Comparison of ENCODE assay signal across 17 cellular contexts in the genomic region with DNA sequence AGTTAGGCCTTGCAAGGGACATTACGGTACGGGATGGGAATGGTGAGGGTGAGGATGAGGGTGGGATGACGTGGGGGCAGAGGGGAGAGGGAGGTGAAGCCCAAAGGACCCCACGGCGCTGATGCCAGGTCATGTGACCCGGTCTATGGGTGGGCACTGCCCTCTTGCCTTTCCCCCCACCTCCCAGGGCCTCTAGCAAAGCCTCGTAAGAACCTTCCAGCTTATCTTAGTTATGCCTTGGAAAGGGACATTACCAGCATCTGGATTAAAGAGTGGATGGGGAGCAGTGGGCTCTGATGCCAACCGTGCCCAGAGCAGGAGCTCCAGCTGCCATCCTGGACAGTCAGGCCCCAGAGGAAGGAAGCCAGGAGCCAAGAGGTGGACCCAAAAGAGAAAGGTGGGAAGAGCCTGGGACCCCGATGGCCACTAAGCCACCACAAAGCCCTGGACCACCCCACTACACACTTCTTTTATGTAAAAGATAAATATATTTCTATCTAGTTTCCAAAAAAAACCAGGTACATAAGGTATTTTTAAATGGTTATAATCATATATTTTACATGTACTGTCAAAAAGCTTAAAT. TPM values are rescaled to one million over a fixed set of nuclear protein-coding genes. Genes with fewer than 3 reads are reported as not detected.
DNase-seq lines count a peak whose midpoint lies in the region; ATAC-seq and TF ChIP-seq lines count a peak whose summit lies in the region.
"Had no signal": no experiment of that assay in that cellular context is flagged by ENCODE, and none has a peak within 500 bp of the region (broad histone marks: within the 10 kb centered on the region; RNA-seq: fewer than 3 reads in every experiment).

No MANE protein-coding gene starts in this region.

- no TSS peak for BruUV-seq in OCI-LY7 (replicated peaks; lab: Mats Ljungman, UMichigan)

- TF ChIP-seq POLR2A in ovary (IDR thresholded peaks at IDR 0.05), result no peak

- H3K4me1 ChIP-seq in left ventricle myocardium inferior (peaks cover 51% of the 10 kb centered on the region), right atrium auricular region (peaks cover 0 to 35% of the 10 kb centered on the region in 2 donors), ovary (ENCODE audit: insufficient read depth) (peaks cover 22% of the 10 kb centered on the region), upper lobe of right lung (peaks cover 46% of the 10 kb centered on the region), OCI-LY7 (ENCODE audit: insufficient read depth, low read length, poor library complexity, severe bottlenecking) (no peaks in the 10 kb centered on the region)
- H3K4me1 ChIP-seq: uterus had no signal

- no peaks in the 10 kb centered on the region for H4K20me1 ChIP-seq in OCI-LY7 (ENCODE audit: insufficient read depth, low read length)

- H3K36me3 ChIP-seq in left ventricle myocardium inferior (peaks cover 18% of the 10 kb centered on the region), right atrium auricular region (no peaks in the 10 kb centered on the region), ovary (no peaks in the 10 kb centered on the region), upper lobe of right lung (no peaks in the 10 kb centered on the region), OCI-LY7 (ENCODE audit: insufficient read depth, low read length) (no peaks in the 10 kb centered on the region)
- H3K36me3 ChIP-seq: uterus had no signal

- no peak overlapping the region for H3K4me2 ChIP-seq in OCI-LY7 (ENCODE audit: low read length)

- H2AFZ ChIP-seq in OCI-LY7 (ENCODE audit: low read length), result no peak overlapping the region

- CTCF ChIA-PET in OCI-LY7 (lab: Charles Lee; ENCODE audit: unreplicated experiment), result no interaction called here

- ATAC-seq in upper lobe of right lung, result no peak
- no peak for ATAC-seq in HG02884 (IDR thresholded peaks at IDR 0.05; ENCODE audit: unreplicated experiment)

- H3K4me3 ChIP-seq in left ventricle myocardium inferior, result no peak overlapping the region
- no peak overlapping the region for H3K4me3 ChIP-seq in right atrium auricular region
- H3K4me3 ChIP-seq in ovary, result no peak overlapping the region
- H3K4me3 ChIP-seq in upper lobe of right lung, result no peak overlapping the region
- H3K4me3 ChIP-seq in OCI-LY7 (ENCODE audit: low read depth, low read length, poor library complexity, severe bottlenecking), result no peak overlapping the region
- H3K4me3 ChIP-seq: uterus had no signal

- no peaks in the 10 kb centered on the region for H3K9me2 ChIP-seq in OCI-LY7 (ENCODE audit: insufficient read depth, low read length)

- no peaks in the 10 kb centered on the region for H3K79me2 ChIP-seq in OCI-LY7 (ENCODE audit: insufficient read depth, low read depth, low read length)

- DNase-seq in left ventricle myocardium inferior, result no peak
- DNase-seq in right atrium auricular region (ENCODE audit: low spot score), result no peak
- DNase-seq in epithelial cell of prostate (ENCODE audit: low read depth, low spot score), result no peak
- peak in 3 of 5 donors; percentile 8 to 35 (median 13) for DNase-seq in ovary
- no peak for DNase-seq in upper lobe of right lung
- no peak for DNase-seq in SIG-M5 (lab: John Stamatoyannopoulos, UW)
- DNase-seq in OCI-LY7 (ENCODE audit: low spot score), result no peak
- DNase-seq: activated CD4-positive, alpha-beta memory T cell treated with anti-CD3 and anti-CD28 coated beads, Interleukin-2, amount 10 ng/mL, durations not matched to agents 7 days and 5 days; activated naive CD8-positive, alpha-beta T cell treated with anti-CD3 and anti-CD28 coated beads, Interleukin-2, amount 10 ng/mL, durations not matched to agents 7 days and 5 days; caudate nucleus; CD8-positive, alpha-beta memory T cell; effector memory CD4-positive, alpha-beta T cell; NCI-H1417 treated with DMSO at 0.1 percent for 48 hours; RPMI8226; SW 1271 had no signal

- no peaks in the 10 kb centered on the region for H3K9me3 ChIP-seq in left ventricle myocardium inferior (replicated peaks)
- H3K9me3 ChIP-seq in right atrium auricular region, result no peaks in the 10 kb centered on the region
- no peaks in the 10 kb centered on the region for H3K9me3 ChIP-seq in ovary
- H3K9me3 ChIP-seq in upper lobe of right lung, result no peaks in the 10 kb centered on the region
- no peaks in the 10 kb centered on the region for H3K9me3 ChIP-seq in OCI-LY7 (ENCODE audit: low read length)
- H3K9me3 ChIP-seq: uterus had no signal

- 87 to 91% (median 90%) methylated on average over 9 of the region's 9 CpGs for WGBS in ovary, 3 donors

- intact Hi-C loops in left ventricle myocardium inferior (cut with micrococcal nuclease), result no loop called here
- intact Hi-C loops in ovary (cut with DNase I), result no loop called here
- intact Hi-C loops in upper lobe of right lung (cut with DNase I), result no loop called here
- intact Hi-C loops in OCI-LY7 (cut with micrococcal nuclease; ENCODE audit: unreplicated experiment), result no loop called here

- H3K27me3 ChIP-seq in left ventricle myocardium inferior (ENCODE audit: low read depth) (no peaks in the 10 kb centered on the region), right atrium auricular region (no peaks in the 10 kb centered on the region), ovary (no peaks in the 10 kb centered on the region), upper lobe of right lung (no peaks in the 10 kb centered on the region)
- H3K27me3 ChIP-seq: uterus had no signal

- TF ChIP-seq CTCF in left ventricle myocardium inferior (IDR thresholded peaks at IDR 0.05; ENCODE audit: borderline replicate concordance) (no peak), right atrium auricular region (IDR thresholded peaks at IDR 0.05) (no peak), ovary (IDR thresholded peaks at IDR 0.05) (no peak), upper lobe of right lung (IDR thresholded peaks at IDR 0.05) (no peak), OCI-LY7 (conservative IDR thresholded peaks at IDR 0.05; ENCODE audit: low read length) (no peak)

- TF ChIP-seq EP300 in ovary (IDR thresholded peaks at IDR 0.05), result no peak

- POLR2A ChIA-PET in OCI-LY7 (lab: Charles Lee), result interaction anchor here (1.3 kb wide), 1 partner anchor 13 kb away, joined by 6 read pairs; no protein-coding TSS in a partner anchor

- H3K27ac ChIP-seq in left ventricle myocardium inferior (replicated peaks) (peak overlapping the region; percentile 55), right atrium auricular region (no peak overlapping the region), epithelial cell of prostate (peak overlapping the region; percentile 59), ovary (no peak overlapping the region), upper lobe of right lung (peak overlapping the region; percentile 67), OCI-LY7 (ENCODE audit: low read depth, low read length, poor library complexity, severe bottlenecking) (no peak overlapping the region)
- H3K27ac ChIP-seq: uterus had no signal

RNA-seq across cellular contexts. Expression of a gene that starts 40.9 kb away (rescaled TPM):
- total RNA-seq in left ventricle myocardium inferior (18.6 TPM), right atrium auricular region (10 to 100 TPM; 20.7 to 24.5 TPM), ovary (10 to 100 TPM; 17.0 to 42.0 (median 34.0) TPM), upper lobe of right lung (36.1 TPM), OCI-LY7 (2022) (1.9 and 2.4 TPM in 2 replicates)
- polyA plus RNA-seq in ovary, result 10 to 100 TPM; 21.1 to 80.6 TPM
- 0.06 and 0.08 TPM in 2 replicates for total RNA-seq in OCI-LY7 (2014; rRNA removed; shearing (Covaris generic))

RNA-seq across cellular contexts. Expression of a gene that starts 43.4 kb away (rescaled TPM):
- 7.8 TPM for total RNA-seq in left ventricle myocardium inferior
- 10 to 100 TPM; 11.5 to 22.5 TPM for total RNA-seq in right atrium auricular region
- total RNA-seq in ovary, result 10 to 100 TPM; 22.3 to 46.8 (median 30.6) TPM
- polyA plus RNA-seq in ovary, result 10 to 100 TPM; 34.2 to 36.7 TPM
- total RNA-seq in upper lobe of right lung, result 57.6 TPM
- 56.6 and 58.3 TPM in 2 replicates for total RNA-seq in OCI-LY7 (2014; rRNA removed; shearing (Covaris generic))
- total RNA-seq in OCI-LY7 (2022), result 98.7 and 109 TPM in 2 replicates

RNA-seq across cellular contexts. Expression of a gene that starts 57.2 kb away (rescaled TPM):
- 1.0 TPM for total RNA-seq in left ventricle myocardium inferior
- total RNA-seq in right atrium auricular region, result 1 to 10 TPM in 1 of 2 donors, not detected in 1; 1.6 TPM
- 1 to 10 TPM; 1.0 to 7.1 (median 4.9) TPM for total RNA-seq in ovary
- polyA plus RNA-seq in ovary, result under 1 TPM; 0.22 to 0.54 TPM
- 8.4 TPM for total RNA-seq in upper lobe of right lung
- total RNA-seq in OCI-LY7 (2014; rRNA removed; shearing (Covaris generic)), result 3.8 and 8.5 TPM in 2 replicates
- 10.6 and 10.7 TPM in 2 replicates for total RNA-seq in OCI-LY7 (2022)

Comparison
In these comparisons a context has a peak if more than half of its experiments do, and no peak if none do; other contexts are left out.
1. H3K27ac ChIP-seq: peak in left ventricle myocardium inferior (single experiment), epithelial cell of prostate (single experiment) and upper lobe of right lung (single experiment); none in right atrium auricular region (0 of 2), ovary (0 of 2) and OCI-LY7 (single experiment).
2. DNase-seq: peak in ovary (3 of 5); none in left ventricle myocardium inferior (single experiment), right atrium auricular region (single experiment), epithelial cell of prostate (single experiment), upper lobe of right lung (single experiment), SIG-M5 (single experiment) and OCI-LY7 (single experiment).